In the genomic region with DNA sequence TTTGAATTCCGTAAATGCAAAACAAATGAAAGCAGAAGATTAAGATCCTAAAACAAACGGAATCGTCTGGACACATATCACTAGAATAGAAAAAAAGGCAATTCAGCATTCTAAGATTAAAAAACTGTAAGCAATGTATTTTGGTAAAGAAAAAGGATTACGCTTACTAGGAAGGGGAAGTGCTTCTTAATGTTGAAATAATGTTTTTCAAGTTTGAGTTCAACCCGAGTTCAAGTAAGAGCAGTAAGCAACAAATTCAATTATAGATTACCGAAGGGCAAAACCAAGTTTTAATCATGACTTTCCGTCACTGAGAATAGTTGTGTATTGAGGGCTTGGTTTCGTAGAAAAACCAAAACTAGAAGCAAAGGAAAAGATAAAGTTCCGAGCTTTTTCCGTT, we compare ENCODE assay signal across 8 cellular contexts. TPM values are rescaled to one million over a fixed set of nuclear protein-coding genes. Genes with fewer than 3 reads are reported as not detected.
DNase-seq lines count a peak whose midpoint lies in the region; ATAC-seq and TF ChIP-seq lines count a peak whose summit lies in the region.

No MANE protein-coding gene starts in this region.

- no peak for ATAC-seq in SK-N-SH treated with all-trans-retinoic acid at 6 μM for 48 hours
- ATAC-seq in stimulated activated naive B cell treated with anti-CD40 and anti-IgM and Interleukin-4, amounts not matched to agents 10 μg/mL and 1 μg/mL and 100 μg/mL, for 72 hours (replicated peaks) = no peak
- no peak for ATAC-seq in GM21528 (IDR thresholded peaks at IDR 0.05; ENCODE audit: low FRiP score, unreplicated experiment)
- no peak for ATAC-seq in GM18861 (IDR thresholded peaks at IDR 0.05; ENCODE audit: unreplicated experiment)

- H2AFZ ChIP-seq in SK-N-SH (ENCODE audit: low read depth) = peak overlapping the region; percentile 87
- H2AFZ ChIP-seq in SU-DHL-6 (ENCODE audit: low read depth, low read length, severe bottlenecking) = peak overlapping the region; percentile 79

- H3K27ac Mint-ChIP-seq in glutamatergic neuron (ENCODE audit: unreplicated experiment) = peak overlapping the region; percentile 99
- H3K27ac Mint-ChIP-seq in stimulated activated naive B cell treated with anti-CD40 and anti-IgM and Interleukin-4, amounts not matched to agents 10 μg/mL and 1 μg/mL and 100 μg/mL, for 72 hours = peak overlapping the region; percentile 99

- H3K36me3 ChIP-seq in SK-N-SH (replicated peaks in 1 of 2; ENCODE audit: control insufficient read depth in 1 of 2, insufficient read depth in 2 of 2, low read length in 1 of 2) (peaks cover 0 to 6% of the 10 kb centered on the region in 2 experiments), SU-DHL-6 (ENCODE audit: low read length) (peaks cover 24% of the 10 kb centered on the region)

- H3F3A ChIP-seq in SK-N-SH (replicated peaks; ENCODE audit: insufficient read depth) = peaks cover 11% of the 10 kb centered on the region
- H3F3A ChIP-seq in SU-DHL-6 (ENCODE audit: insufficient read depth) = peaks cover under 1% of the 10 kb centered on the region

- no peak for TF ChIP-seq CTCF in SK-N-SH (IDR thresholded peaks at IDR 0.05)
- TF ChIP-seq CTCF in SU-DHL-6 (IDR thresholded peaks at IDR 0.05; ENCODE audit: insufficient read depth, low read length, poor library complexity, severe bottlenecking) = no peak
- no peak for TF ChIP-seq CTCF in glutamatergic neuron (IDR thresholded peaks at IDR 0.05; ENCODE audit: partially characterized antibody, unreplicated experiment)

- H3K79me2 ChIP-seq in SK-N-SH (ENCODE audit: insufficient read depth) (peaks cover 88% of the 10 kb centered on the region), SU-DHL-6 (ENCODE audit: insufficient read depth, low read length) (peaks cover 61% of the 10 kb centered on the region)

- H3K27me3 ChIP-seq in SK-N-SH (ENCODE audit: insufficient read depth) (no peaks in the 10 kb centered on the region), SU-DHL-6 (ENCODE audit: low read length) (no peaks in the 10 kb centered on the region)

- no peak for TF ChIP-seq EP300 in SK-N-SH (IDR thresholded peaks at IDR 0.05; ENCODE audit: borderline replicate concordance in 1 of 2, low read depth in 1 of 2, low read length in 1 of 2)

- peaks cover 4% of the 10 kb centered on the region for H3K27me3 Mint-ChIP-seq in glutamatergic neuron (ENCODE audit: unreplicated experiment)
- no peaks in the 10 kb centered on the region for H3K27me3 Mint-ChIP-seq in stimulated activated naive B cell treated with anti-CD40 and anti-IgM and Interleukin-4, amounts not matched to agents 10 μg/mL and 1 μg/mL and 100 μg/mL, for 72 hours

- CTCF ChIA-PET in SK-N-SH (lab: Yijun Ruan, JAX) = interaction anchor here (0.6 to 2.3 kb wide), 8 partner anchors 14 to 327 kb away, joined by 3 to 8 read pairs (median 4); no protein-coding TSS in a partner anchor

- H3K4me1 Mint-ChIP-seq in glutamatergic neuron (ENCODE audit: low read depth, unreplicated experiment) = peaks cover 13% of the 10 kb centered on the region
- peaks cover 18 to 34% of the 10 kb centered on the region in 2 donors for H3K4me1 Mint-ChIP-seq in stimulated activated naive B cell treated with anti-CD40 and anti-IgM and Interleukin-4, amounts not matched to agents 10 μg/mL and 1 μg/mL and 100 μg/mL, for 72 hours

- H3K36me3 Mint-ChIP-seq in glutamatergic neuron (ENCODE audit: unreplicated experiment) = no peaks in the 10 kb centered on the region
- peaks cover 4 to 6% of the 10 kb centered on the region in 2 donors for H3K36me3 Mint-ChIP-seq in stimulated activated naive B cell treated with anti-CD40 and anti-IgM and Interleukin-4, amounts not matched to agents 10 μg/mL and 1 μg/mL and 100 μg/mL, for 72 hours

- H3K4me3 Mint-ChIP-seq in glutamatergic neuron (ENCODE audit: unreplicated experiment) = peak overlapping the region; percentile 98
- peak overlapping the region; percentile 97 to 99 for H3K4me3 Mint-ChIP-seq in stimulated activated naive B cell treated with anti-CD40 and anti-IgM and Interleukin-4, amounts not matched to agents 10 μg/mL and 1 μg/mL and 100 μg/mL, for 72 hours

- DNase-seq in SK-N-SH = no peak
- no peak for DNase-seq in glutamatergic neuron
- no peak for DNase-seq in stimulated activated naive B cell treated with anti-CD40 and anti-IgM and Interleukin-4, amounts not matched to agents 10 μg/mL and 1 μg/mL and 100 μg/mL, for 72 hours
- no peak for DNase-seq in effector CD4-positive, alpha-beta T cell

- H3K4me2 ChIP-seq in SK-N-SH = peak overlapping the region; percentile 75
- H3K4me2 ChIP-seq in SU-DHL-6 (ENCODE audit: low read depth, low read length, poor library complexity, severe bottlenecking) = peak overlapping the region; percentile 93

- 1% methylated on average over 10 of the region's 10 CpGs for WGBS in SK-N-SH (ENCODE audit: low lambda C conversion rate)

- TF ChIP-seq RAD21 in SK-N-SH (IDR thresholded peaks at IDR 0.05; ENCODE audit: low read length) = no peak

- no peaks in the 10 kb centered on the region for H3K9me3 ChIP-seq in SK-N-SH
- no peaks in the 10 kb centered on the region for H3K9me3 ChIP-seq in SU-DHL-6 (ENCODE audit: insufficient read depth, low read length)

- H4K20me1 ChIP-seq in SK-N-SH (ENCODE audit: insufficient read depth) = no peaks in the 10 kb centered on the region
- peaks cover 9% of the 10 kb centered on the region; the same call in 1 of the 2 replicates for H4K20me1 ChIP-seq in SU-DHL-6 (ENCODE audit: low read depth, low read length)

- H3K9me2 ChIP-seq in SK-N-SH = no peaks in the 10 kb centered on the region
- H3K9me2 ChIP-seq in SU-DHL-6 (replicated peaks; ENCODE audit: insufficient read depth, low read length) = no peaks in the 10 kb centered on the region

- H3K27ac ChIP-seq in SK-N-SH (ENCODE audit: low read depth in 2 of 2, low read length in 1 of 2) = peak overlapping the region; percentile 94 to 99
- peak overlapping the region; percentile 88 for H3K27ac ChIP-seq in SU-DHL-6 (ENCODE audit: low read depth, low read length)

- peaks cover 2% of the 10 kb centered on the region for H3K9me3 Mint-ChIP-seq in glutamatergic neuron (ENCODE audit: unreplicated experiment)
- no peaks in the 10 kb centered on the region for H3K9me3 Mint-ChIP-seq in stimulated activated naive B cell treated with anti-CD40 and anti-IgM and Interleukin-4, amounts not matched to agents 10 μg/mL and 1 μg/mL and 100 μg/mL, for 72 hours

- H3K4me1 ChIP-seq in SK-N-SH (ENCODE audit: control insufficient read depth in 1 of 2, insufficient read depth in 2 of 2, low read depth in 1 of 2, low read length in 1 of 2) = peaks cover 0 to 10% of the 10 kb centered on the region in 2 experiments; a peak in 3 of 4 replicates

- H3K4me3 ChIP-seq in SK-N-SH (ENCODE audit: low read depth in 2 of 2, low read length in 1 of 2) = peak overlapping the region; percentile 85 to 98
- H3K4me3 ChIP-seq in SU-DHL-6 (ENCODE audit: insufficient read depth, low read length, poor library complexity, severe bottlenecking) = peak overlapping the region; percentile 90

- POLR2A ChIA-PET in SK-N-SH (lab: Yijun Ruan, JAX) = interaction anchor here (0.5 to 1.5 kb wide), 4 partner anchors 10 to 83 kb away, joined by 3 to 6 read pairs (median 4); no protein-coding TSS in a partner anchor

- H3K9ac ChIP-seq in SK-N-SH = peak overlapping the region; percentile 88
- H3K9ac ChIP-seq in SU-DHL-6 (ENCODE audit: low read length) = peak overlapping the region; percentile 88

TF ChIP-seq in SK-N-SH, 30 proteins besides CTCF, POLR2A, EP300 and RAD21 (continues in another document):
- TF ChIP-seq POLR2AphosphoS5 (IDR thresholded peaks at IDR 0.05; ENCODE audit: low read depth, low read length) = no peak
- TF ChIP-seq GABPA (IDR thresholded peaks at IDR 0.05; ENCODE audit: low read depth) = no peak
- no peak for TF ChIP-seq ELF1 (IDR thresholded peaks at IDR 0.05)
- TF ChIP-seq NRF1 (IDR thresholded peaks at IDR 0.05; ENCODE audit: low read depth, low read length) = no peak
- TF ChIP-seq FOXM1 (IDR thresholded peaks at IDR 0.05; ENCODE audit: low read depth) = no peak
- TF ChIP-seq GATA2 (CRISPR knock-in tag; IDR thresholded peaks at IDR 0.05) = no peak
- no peak for TF ChIP-seq SMC3 (IDR thresholded peaks at IDR 0.05; ENCODE audit: low read depth, low read length)
- no peak for TF ChIP-seq YY1 (IDR thresholded peaks at IDR 0.05; ENCODE audit: low read depth)
- no peak for TF ChIP-seq MEF2A (IDR thresholded peaks at IDR 0.05; ENCODE audit: borderline replicate concordance, low read depth)

TF ChIP-seq in SK-N-SH treated with all-trans-retinoic acid at 6 μM for 48 hours, 23 proteins besides CTCF, POLR2A, EP300 and RAD21 (continues in another document):
- no peak for TF ChIP-seq TOX (CRISPR knock-in tag; IDR thresholded peaks at IDR 0.05; ENCODE audit: borderline replicate concordance)
- TF ChIP-seq, protein P1, sequence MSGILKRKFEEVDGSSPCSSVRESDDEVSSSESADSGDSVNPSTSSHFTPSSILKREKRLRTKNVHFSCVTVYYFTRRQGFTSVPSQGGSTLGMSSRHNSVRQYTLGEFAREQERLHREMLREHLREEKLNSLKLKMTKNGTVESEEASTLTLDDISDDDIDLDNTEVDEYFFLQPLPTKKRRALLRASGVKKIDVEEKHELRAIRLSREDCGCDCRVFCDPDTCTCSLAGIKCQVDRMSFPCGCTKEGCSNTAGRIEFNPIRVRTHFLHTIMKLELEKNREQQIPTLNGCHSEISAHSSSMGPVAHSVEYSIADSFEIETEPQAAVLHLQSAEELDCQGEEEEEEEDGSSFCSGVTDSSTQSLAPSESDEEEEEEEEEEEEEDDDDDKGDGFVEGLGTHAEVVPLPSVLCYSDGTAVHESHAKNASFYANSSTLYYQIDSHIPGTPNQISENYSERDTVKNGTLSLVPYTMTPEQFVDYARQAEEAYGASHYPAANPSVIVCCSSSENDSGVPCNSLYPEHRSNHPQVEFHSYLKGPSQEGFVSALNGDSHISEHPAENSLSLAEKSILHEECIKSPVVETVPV (CRISPR knock-in tag; IDR thresholded peaks at IDR 0.05) = no peak

RNA-seq across cellular contexts. Expression of a gene that starts 0.6 kb away (rescaled TPM):
- polyA plus RNA-seq in SK-N-SH (2012; rRNA removed) = 6.9 and 7.1 TPM in 2 replicates
- polyA plus RNA-seq in SK-N-SH (2012; cell fraction: cytosol; rRNA removed) = 7.8 TPM in 2 replicates
- polyA plus RNA-seq in SK-N-SH (2012; cell fraction: nucleus; rRNA removed) = 11.9 and 12.9 TPM in 2 replicates
- total RNA-seq in glutamatergic neuron (ENCODE audit: unreplicated experiment) = 8.2 TPM

RNA-seq across cellular contexts. Expression of a gene that starts 0.9 kb away (rescaled TPM):
- 6.3 and 9.2 TPM in 2 replicates for polyA plus RNA-seq in SK-N-SH (2012; rRNA removed)
- 7.0 and 7.1 TPM in 2 replicates for polyA plus RNA-seq in SK-N-SH (2012; cell fraction: cytosol; rRNA removed)
- polyA plus RNA-seq in SK-N-SH (2012; cell fraction: nucleus; rRNA removed) = 10.1 and 19.5 TPM in 2 replicates
- 44.3 TPM for total RNA-seq in glutamatergic neuron (ENCODE audit: unreplicated experiment)
